22 cellular contexts compared by ENCODE assay signal in the genomic region with DNA sequence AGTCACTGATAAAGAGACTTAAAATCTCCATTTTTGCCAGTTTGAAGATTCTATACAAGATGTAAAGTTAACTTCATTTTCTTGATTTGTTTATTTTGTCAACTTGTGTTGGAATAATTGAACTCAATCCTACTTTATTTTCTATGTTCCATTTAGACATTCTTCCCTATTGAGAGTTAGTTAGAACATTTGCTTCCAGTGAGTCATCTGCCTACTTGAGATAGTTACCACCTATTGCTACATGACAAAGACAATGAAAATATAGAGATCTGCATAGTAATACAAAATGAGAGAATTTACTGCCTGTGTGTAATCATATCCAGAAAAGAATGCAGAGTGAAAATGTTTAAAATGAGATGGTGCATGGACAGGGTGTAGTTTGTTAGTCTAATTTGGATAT.
A peak's percentile ranks its signal among the peaks of the same experiment; 100 is the strongest.
DNase-seq lines count a peak whose midpoint lies in the region; ATAC-seq and TF ChIP-seq lines count a peak whose summit lies in the region.
"Had no signal": no experiment of that assay in that cellular context is flagged by ENCODE, and none has a peak within 500 bp of the region (broad histone marks: within the 10 kb centered on the region; RNA-seq: fewer than 3 reads in every experiment).

No MANE protein-coding gene starts in this region.

- H3K4me3 ChIP-seq in astrocyte of the cerebellum (ENCODE audit: low read depth, low read length) (no peak overlapping the region), fibroblast of pulmonary artery (replicated peaks; ENCODE audit: low read depth, low read length) (no peak overlapping the region), PC-3 (ENCODE audit: low read length) (no peak overlapping the region), dorsolateral prefrontal cortex (no peak overlapping the region)
- H3K4me3 ChIP-seq: heart left ventricle, PC-9, sigmoid colon had no signal

- H4K20me1 ChIP-seq in PC-3 (ENCODE audit: low read length), result no peaks in the 10 kb centered on the region

- H3K4me3 Mint-ChIP-seq in osteocyte (ENCODE audit: unreplicated experiment), result no peak overlapping the region
- H3K4me3 Mint-ChIP-seq: activated CD4-positive, alpha-beta T cell treated with anti-CD3 and anti-CD28 coated beads, Interleukin-2, amount 10 ng/mL, durations not matched to agents 24 days and 14 days; activated naive CD4-positive, alpha-beta T cell treated with anti-CD3 and anti-CD28 coated beads, Interleukin-2, amount 10 ng/mL, durations not matched to agents 7 days and 5 days; central memory CD8-positive, alpha-beta T cell had no signal

- H3K4me2 ChIP-seq in PC-3 (ENCODE audit: low read length), result no peak overlapping the region
- H3K4me2 ChIP-seq: PC-9 had no signal

- no peaks in the 10 kb centered on the region for H3K9me3 ChIP-seq in PC-3 (ENCODE audit: low read length)
- H3K9me3 ChIP-seq: sigmoid colon had no signal

- H3K4me1 Mint-ChIP-seq in osteocyte (ENCODE audit: unreplicated experiment), result peaks cover 54% of the 10 kb centered on the region
- H3K4me1 Mint-ChIP-seq: activated CD4-positive, alpha-beta T cell treated with anti-CD3 and anti-CD28 coated beads, Interleukin-2, amount 10 ng/mL, durations not matched to agents 24 days and 14 days; activated naive CD4-positive, alpha-beta T cell treated with anti-CD3 and anti-CD28 coated beads, Interleukin-2, amount 10 ng/mL, durations not matched to agents 7 days and 5 days; central memory CD8-positive, alpha-beta T cell had no signal

- H3K27ac Mint-ChIP-seq in osteocyte (ENCODE audit: unreplicated experiment), result peak overlapping the region; percentile 85
- H3K27ac Mint-ChIP-seq: activated CD4-positive, alpha-beta T cell treated with anti-CD3 and anti-CD28 coated beads, Interleukin-2, amount 10 ng/mL, durations not matched to agents 24 days and 14 days; activated naive CD4-positive, alpha-beta T cell treated with anti-CD3 and anti-CD28 coated beads, Interleukin-2, amount 10 ng/mL, durations not matched to agents 7 days and 5 days had no signal

- POLR2A ChIA-PET in PC-3 (lab: Charles Lee; ENCODE audit: unreplicated experiment), result no interaction called here

- H3K27me3 ChIP-seq in PC-3 (ENCODE audit: low read length), result no peaks in the 10 kb centered on the region
- no peaks in the 10 kb centered on the region for H3K27me3 ChIP-seq in dorsolateral prefrontal cortex
- H3K27me3 ChIP-seq: heart left ventricle, sigmoid colon had no signal

- peaks cover 4% of the 10 kb centered on the region for H3K9me3 Mint-ChIP-seq in osteocyte (ENCODE audit: unreplicated experiment)
- H3K9me3 Mint-ChIP-seq: activated CD4-positive, alpha-beta T cell treated with anti-CD3 and anti-CD28 coated beads, Interleukin-2, amount 10 ng/mL, durations not matched to agents 24 days and 14 days had no signal

- ATAC-seq in PC-3, result no peak
- ATAC-seq: heart left ventricle had no signal

- no peaks in the 10 kb centered on the region for H3K79me2 ChIP-seq in PC-3 (ENCODE audit: low read length)

- H3K36me3 ChIP-seq in PC-3 (ENCODE audit: low read depth, low read length), result no peaks in the 10 kb centered on the region
- H3K36me3 ChIP-seq: heart left ventricle, sigmoid colon had no signal

- in situ Hi-C loops in astrocyte of the cerebellum (cut with HindIII; ENCODE audit: low sequenced_read_pairs), result no loop called here

- CTCF ChIA-PET in PC-3 (lab: Charles Lee), result no interaction called here

- TF ChIP-seq CTCF in astrocyte of the cerebellum (IDR thresholded peaks at IDR 0.05; ENCODE audit: low read depth, low read length, missing control alignments), result no peak
- TF ChIP-seq CTCF in fibroblast of pulmonary artery (IDR thresholded peaks at IDR 0.05; ENCODE audit: low read length, missing control alignments), result no peak
- no peak for TF ChIP-seq CTCF in osteocyte (IDR thresholded peaks at IDR 0.05)
- no peak for TF ChIP-seq CTCF in PC-3 (conservative IDR thresholded peaks at IDR 0.05; ENCODE audit: low read depth, low read length)
- TF ChIP-seq CTCF in dorsolateral prefrontal cortex (IDR thresholded peaks at IDR 0.05 in 54 of 56, conservative IDR thresholded peaks at IDR 0.05 in 2 of 56; ENCODE audit: low read depth in 1 of 56, partially characterized antibody in 56 of 56), result no peak

- no peaks in the 10 kb centered on the region for H3F3A ChIP-seq in PC-3 (ENCODE audit: low read length, unreplicated experiment)

- no TSS peak for BruUV-seq in PC-3 (replicated peaks; lab: Mats Ljungman, UMichigan)

- H3K27ac ChIP-seq in PC-3 (ENCODE audit: low read length) (no peak overlapping the region), dorsolateral prefrontal cortex (peak overlapping the region in 3 of 59 donors; percentile 11 to 69 (median 50))
- H3K27ac ChIP-seq: heart left ventricle, PC-9, sigmoid colon had no signal

- no peak overlapping the region for H2AFZ ChIP-seq in PC-3 (ENCODE audit: low read length)
- H2AFZ ChIP-seq: PC-9 had no signal

- H3K4me1 ChIP-seq in PC-3 (ENCODE audit: insufficient read depth, low read length), result no peaks in the 10 kb centered on the region
- H3K4me1 ChIP-seq: heart left ventricle, sigmoid colon had no signal

- no peaks in the 10 kb centered on the region for H3K27me3 Mint-ChIP-seq in osteocyte (ENCODE audit: unreplicated experiment)
- H3K27me3 Mint-ChIP-seq: activated CD4-positive, alpha-beta T cell treated with anti-CD3 and anti-CD28 coated beads, Interleukin-2, amount 10 ng/mL, durations not matched to agents 24 days and 14 days; activated naive CD4-positive, alpha-beta T cell treated with anti-CD3 and anti-CD28 coated beads, Interleukin-2, amount 10 ng/mL, durations not matched to agents 7 days and 5 days; central memory CD8-positive, alpha-beta T cell had no signal

- intact Hi-C loops in PC-3 (cut with micrococcal nuclease) (no loop called here), dorsolateral prefrontal cortex (cut with DNase I) (no loop called here)

- no peak overlapping the region for H3K9ac ChIP-seq in PC-3 (ENCODE audit: low read length)

- DNase-seq in HCEC 1CT (peak; percentile 23), astrocyte of the cerebellum (ENCODE audit: low read depth) (peak; percentile 40), fibroblast of pulmonary artery (ENCODE audit: low read depth) (peak; percentile 79), osteocyte (ENCODE audit: extremely low spot score, unreplicated experiment) (no peak), NCI-H2029 treated with DMSO at 0.1 percent for 48 hours (lab: John Stamatoyannopoulos, UW) (no peak), PC-3 (no peak), dorsolateral prefrontal cortex (no peak), retina (no peak)
- DNase-seq: activated CD4-positive, alpha-beta T cell treated with anti-CD3 and anti-CD28 coated beads, Interleukin-2, amount 10 ng/mL, durations not matched to agents 24 days and 14 days; activated naive CD4-positive, alpha-beta T cell treated with anti-CD3 and anti-CD28 coated beads, Interleukin-2, amount 10 ng/mL, durations not matched to agents 7 days and 5 days; AML-193; GF-D8; GOT3; heart left ventricle; kidney; NCI-H1930; NCI-H526 treated with DMSO at 0.1 percent for 48 hours; nucleus accumbens; PC-9; sigmoid colon; stimulated activated CD4-positive, alpha-beta T cell treated with anti-CD3 and anti-CD28 coated beads, Interleukin-2, amount 100 ng/mL, for 48 hours had no signal

- no peaks in the 10 kb centered on the region for H3K9me2 ChIP-seq in PC-3 (replicated peaks; ENCODE audit: low read length)

- peaks cover 2% of the 10 kb centered on the region for H3K36me3 Mint-ChIP-seq in osteocyte (ENCODE audit: unreplicated experiment)
- H3K36me3 Mint-ChIP-seq: activated naive CD4-positive, alpha-beta T cell treated with anti-CD3 and anti-CD28 coated beads, Interleukin-2, amount 10 ng/mL, durations not matched to agents 7 days and 5 days had no signal

Comparison
In these comparisons a context has a peak if more than half of its experiments do, and no peak if none do; other contexts are left out.
1. DNase-seq: peak in HCEC 1CT (single experiment), astrocyte of the cerebellum (single experiment) and fibroblast of pulmonary artery (single experiment); none in osteocyte (single experiment), NCI-H2029 treated with DMSO at 0.1 percent for 48 hours (single experiment), PC-3 (single experiment), dorsolateral prefrontal cortex (0 of 10) and retina (single experiment).